In the genomic region with DNA sequence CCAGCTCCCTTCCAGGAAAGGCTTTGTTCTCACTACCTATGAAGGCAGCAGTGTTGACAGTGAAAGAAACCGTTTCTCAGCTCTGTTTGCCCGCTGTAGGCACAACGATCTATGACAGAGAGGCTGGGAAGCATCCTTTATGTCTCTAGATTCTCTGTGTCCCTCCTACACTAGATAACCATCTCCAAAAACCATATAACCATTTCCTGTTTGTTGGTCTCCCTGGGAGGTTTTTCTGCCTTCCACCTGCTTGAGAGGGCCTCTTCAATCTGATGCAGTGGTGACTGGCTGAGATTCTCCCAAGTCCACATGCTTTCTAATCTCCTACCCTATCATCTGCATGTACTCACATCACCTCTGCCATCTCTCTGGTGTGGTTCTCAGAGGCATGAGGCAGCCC, we compare ENCODE assay signal across 12 cellular contexts. TPM values are rescaled to one million over a fixed set of nuclear protein-coding genes. Genes with fewer than 3 reads are reported as not detected.
DNase-seq lines count a peak whose midpoint lies in the region; ATAC-seq lines count a peak whose summit lies in the region.
"Had no signal": no experiment of that assay in that cellular context is flagged by ENCODE, and none has a peak within 500 bp of the region (broad histone marks: within the 10 kb centered on the region; RNA-seq: fewer than 3 reads in every experiment).

No MANE protein-coding gene starts in this region.

- H3K4me3 Mint-ChIP-seq in activated naive CD8-positive, alpha-beta T cell treated with anti-CD3 and anti-CD28 coated beads, Interleukin-2, amount 50 U/mL, for 24 hours: no peak overlapping the region
- H3K4me3 Mint-ChIP-seq in stimulated activated naive CD8-positive, alpha-beta T cell treated with anti-CD3 and anti-CD28 coated beads, Interleukin-15, amount 100 ng/mL, for 72 hours: no peak overlapping the region

- peak; percentile 75 for ATAC-seq in activated naive CD8-positive, alpha-beta T cell treated with anti-CD3 and anti-CD28 coated beads, Interleukin-2, amount 50 U/mL, for 24 hours
- ATAC-seq in stimulated activated naive CD8-positive, alpha-beta T cell treated with anti-CD3 and anti-CD28 coated beads, Interleukin-15, amount 100 ng/mL, for 72 hours: peak; percentile 87
- ATAC-seq in left lobe of liver: no peak
- no peak for ATAC-seq in HG02870 (IDR thresholded peaks at IDR 0.05; ENCODE audit: unreplicated experiment)
- ATAC-seq: mucosa of descending colon had no signal

- no peaks in the 10 kb centered on the region for H3K27me3 Mint-ChIP-seq in activated naive CD8-positive, alpha-beta T cell treated with anti-CD3 and anti-CD28 coated beads, Interleukin-2, amount 50 U/mL, for 24 hours
- no peaks in the 10 kb centered on the region for H3K27me3 Mint-ChIP-seq in stimulated activated naive CD8-positive, alpha-beta T cell treated with anti-CD3 and anti-CD28 coated beads, Interleukin-15, amount 100 ng/mL, for 72 hours
- H3K27me3 Mint-ChIP-seq: progenitor cell of endocrine pancreas had no signal

- peaks cover 34% of the 10 kb centered on the region for H3K4me1 Mint-ChIP-seq in activated naive CD8-positive, alpha-beta T cell treated with anti-CD3 and anti-CD28 coated beads, Interleukin-2, amount 50 U/mL, for 24 hours
- peaks cover 23% of the 10 kb centered on the region for H3K4me1 Mint-ChIP-seq in stimulated activated naive CD8-positive, alpha-beta T cell treated with anti-CD3 and anti-CD28 coated beads, Interleukin-15, amount 100 ng/mL, for 72 hours

- peak overlapping the region; percentile 57 for H3K27ac Mint-ChIP-seq in activated naive CD8-positive, alpha-beta T cell treated with anti-CD3 and anti-CD28 coated beads, Interleukin-2, amount 50 U/mL, for 24 hours
- H3K27ac Mint-ChIP-seq in stimulated activated naive CD8-positive, alpha-beta T cell treated with anti-CD3 and anti-CD28 coated beads, Interleukin-15, amount 100 ng/mL, for 72 hours: peak overlapping the region; percentile 60 to 77
- H3K27ac Mint-ChIP-seq: progenitor cell of endocrine pancreas had no signal

- H3K9me3 Mint-ChIP-seq in activated naive CD8-positive, alpha-beta T cell treated with anti-CD3 and anti-CD28 coated beads, Interleukin-2, amount 50 U/mL, for 24 hours: no peaks in the 10 kb centered on the region
- no peaks in the 10 kb centered on the region for H3K9me3 Mint-ChIP-seq in stimulated activated naive CD8-positive, alpha-beta T cell treated with anti-CD3 and anti-CD28 coated beads, Interleukin-15, amount 100 ng/mL, for 72 hours

- peak; percentile 10 for DNase-seq in activated naive CD4-positive, alpha-beta T cell treated with Interleukin-2 at 50 U/mL for 16 hours
- no peak for DNase-seq in activated naive CD4-positive, alpha-beta T cell treated with anti-CD3 and anti-CD28 coated beads, Interleukin-2, amount 50 U/mL, for 16 hours
- DNase-seq in T-helper 2 cell (peak in 3 of 5 experiments; percentile 4 to 97 (median 31)), left lobe of liver (ENCODE audit: low spot score) (no peak), NCI-H2227 treated with DMSO at 0.1 percent for 48 hours (lab: John Stamatoyannopoulos, UW) (no peak)
- peak; percentile 3 for DNase-seq in activated naive CD8-positive, alpha-beta T cell treated with anti-CD3 and anti-CD28 coated beads, Interleukin-2, amount 50 U/mL, for 24 hours
- peak; percentile 8 to 24 for DNase-seq in stimulated activated naive CD8-positive, alpha-beta T cell treated with anti-CD3 and anti-CD28 coated beads, Interleukin-15, amount 100 ng/mL, for 72 hours
- DNase-seq: mucosa of descending colon, NCI-H1694 treated with DMSO at 0.1 percent for 48 hours had no signal

- H3K36me3 Mint-ChIP-seq in activated naive CD8-positive, alpha-beta T cell treated with anti-CD3 and anti-CD28 coated beads, Interleukin-2, amount 50 U/mL, for 24 hours (ENCODE audit: low read depth): peaks cover 42% of the 10 kb centered on the region

RNA-seq across cellular contexts. Expression of a gene that starts 32.0 kb away (rescaled TPM):
- total RNA-seq in left lobe of liver: not detected
- total RNA-seq: ascending aorta had no signal

RNA-seq across cellular contexts. Expression of a gene that starts 32.4 kb away (rescaled TPM):
- total RNA-seq in left lobe of liver: 2.1 TPM

Comparison
In these comparisons a context has a peak if more than half of its experiments do, and no peak if none do; other contexts are left out.
1. DNase-seq: peak in activated naive CD4-positive, alpha-beta T cell treated with Interleukin-2 at 50 U/mL for 16 hours (single experiment), T-helper 2 cell (3 of 5), activated naive CD8-positive, alpha-beta T cell treated with anti-CD3 and anti-CD28 coated beads, Interleukin-2, amount 50 U/mL, for 24 hours (single experiment) and stimulated activated naive CD8-positive, alpha-beta T cell treated with anti-CD3 and anti-CD28 coated beads, Interleukin-15, amount 100 ng/mL, for 72 hours (2 of 2); none in activated naive CD4-positive, alpha-beta T cell treated with anti-CD3 and anti-CD28 coated beads, Interleukin-2, amount 50 U/mL, for 16 hours (single experiment), left lobe of liver (single experiment) and NCI-H2227 treated with DMSO at 0.1 percent for 48 hours (single experiment).
2. ATAC-seq: peak in activated naive CD8-positive, alpha-beta T cell treated with anti-CD3 and anti-CD28 coated beads, Interleukin-2, amount 50 U/mL, for 24 hours (single experiment) and stimulated activated naive CD8-positive, alpha-beta T cell treated with anti-CD3 and anti-CD28 coated beads, Interleukin-15, amount 100 ng/mL, for 72 hours (single experiment); none in left lobe of liver (single experiment) and HG02870 (single experiment).